ENCODE assay signal across 9 cellular contexts in the genomic region with DNA sequence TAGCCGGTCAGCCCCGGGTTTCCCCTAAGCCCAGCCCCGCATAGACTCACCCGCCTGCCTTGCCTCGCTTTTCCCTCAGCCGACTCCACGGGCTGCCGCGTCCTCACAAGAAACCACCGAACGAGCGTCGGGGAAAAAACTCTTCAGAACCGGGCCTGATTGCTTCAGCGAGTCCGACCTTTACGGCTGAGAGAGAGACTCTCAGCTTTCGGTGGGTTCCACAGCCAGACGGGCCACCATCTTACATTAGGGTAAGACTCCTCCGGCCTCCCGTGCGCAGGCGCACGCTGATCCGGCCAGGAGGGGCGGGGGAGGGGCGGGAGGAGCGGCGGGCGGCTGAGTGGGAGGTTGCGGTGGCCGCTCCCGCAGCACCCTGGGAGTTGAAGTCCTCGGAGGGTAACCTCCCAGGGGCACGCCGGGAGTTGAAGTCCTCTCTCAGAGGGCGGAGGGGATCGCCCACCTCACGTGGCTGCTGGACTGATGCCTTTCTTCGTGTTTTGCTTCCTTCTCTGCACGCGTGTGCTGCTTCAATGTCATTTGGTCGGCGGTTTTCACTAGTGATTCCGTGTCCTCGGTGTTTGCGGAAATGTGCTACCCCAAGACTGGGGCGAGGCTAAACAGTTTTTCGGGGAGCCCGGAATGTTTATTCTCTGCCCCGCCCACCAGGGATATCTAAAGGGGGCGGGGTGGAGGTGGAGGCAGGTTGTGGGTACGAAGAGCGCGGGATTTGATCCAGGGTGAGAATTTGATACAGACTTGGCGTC.
A peak's percentile ranks its signal among the peaks of the same experiment; 100 is the strongest.
DNase-seq lines count a peak whose midpoint lies in the region; ATAC-seq and TF ChIP-seq lines count a peak whose summit lies in the region.
"Had no signal": no experiment of that assay in that cellular context is flagged by ENCODE, and none has a peak within 500 bp of the region (broad histone marks: within the 10 kb centered on the region; RNA-seq: fewer than 3 reads in every experiment).

A gene with protein sequence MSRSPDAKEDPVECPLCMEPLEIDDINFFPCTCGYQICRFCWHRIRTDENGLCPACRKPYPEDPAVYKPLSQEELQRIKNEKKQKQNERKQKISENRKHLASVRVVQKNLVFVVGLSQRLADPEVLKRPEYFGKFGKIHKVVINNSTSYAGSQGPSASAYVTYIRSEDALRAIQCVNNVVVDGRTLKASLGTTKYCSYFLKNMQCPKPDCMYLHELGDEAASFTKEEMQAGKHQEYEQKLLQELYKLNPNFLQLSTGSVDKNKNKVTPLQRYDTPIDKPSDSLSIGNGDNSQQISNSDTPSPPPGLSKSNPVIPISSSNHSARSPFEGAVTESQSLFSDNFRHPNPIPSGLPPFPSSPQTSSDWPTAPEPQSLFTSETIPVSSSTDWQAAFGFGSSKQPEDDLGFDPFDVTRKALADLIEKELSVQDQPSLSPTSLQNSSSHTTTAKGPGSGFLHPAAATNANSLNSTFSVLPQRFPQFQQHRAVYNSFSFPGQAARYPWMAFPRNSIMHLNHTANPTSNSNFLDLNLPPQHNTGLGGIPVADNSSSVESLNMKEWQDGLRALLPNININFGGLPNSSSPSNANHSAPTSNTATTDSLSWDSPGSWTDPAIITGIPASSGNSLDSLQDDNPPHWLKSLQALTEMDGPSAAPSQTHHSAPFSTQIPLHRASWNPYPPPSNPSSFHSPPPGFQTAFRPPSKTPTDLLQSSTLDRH (minus strand): TSS at position 264 of the 764 bp plus-strand sequence. CDS start 71,771 bp downstream, outside the sequence.

- peak; percentile 88 for ATAC-seq in HG03378 (IDR thresholded peaks at IDR 0.05; ENCODE audit: unreplicated experiment)
- ATAC-seq in central memory CD8-positive, alpha-beta T cell (replicated peaks; ENCODE audit: extremely low read depth, poor library complexity, severe bottlenecking), result peak; percentile 94

- no peaks in the 10 kb centered on the region for H3K36me3 Mint-ChIP-seq in central memory CD8-positive, alpha-beta T cell (ENCODE audit: insufficient read depth)

- TF ChIP-seq POLR2A in GM19193 (IDR thresholded peaks at IDR 0.05; ENCODE audit: extremely low read depth, insufficient read depth, insufficient read length), result peak; percentile 88

- peak; percentile 97 for DNase-seq in Ammon's horn (ENCODE audit: low spot score)
- DNase-seq in NCI-H446 (lab: John Stamatoyannopoulos, UW), result peak; percentile 86 to 95
- peak; percentile 95 for DNase-seq in activated CD4-positive, CD25-positive, alpha-beta regulatory T cell treated with anti-CD3 and anti-CD28 coated beads, Interleukin-2, amount 50 U/mL, for 16 hours (ENCODE audit: low read depth, low spot score)
- DNase-seq in central memory CD8-positive, alpha-beta T cell (ENCODE audit: low spot score in 2 of 2), result peak; percentile 81 to 90
- DNase-seq in islet precursor cell, result peak; percentile 99
- DNase-seq in stimulated activated CD4-positive, alpha-beta T cell treated with anti-CD3 and anti-CD28 coated beads, Interleukin-12 subunit alpha, Interleukin-12 subunit beta, amount 100 ng/mL, for 4 hours, result peak; percentile 96

- H3K9me3 Mint-ChIP-seq in central memory CD8-positive, alpha-beta T cell, result no peaks in the 10 kb centered on the region
- H3K9me3 Mint-ChIP-seq: activated naive CD4-positive, alpha-beta T cell treated with anti-CD3 and anti-CD28 coated beads, Interleukin-2, amount 50 U/mL, for 24 hours had no signal

- H3K27me3 Mint-ChIP-seq in central memory CD8-positive, alpha-beta T cell, result no peaks in the 10 kb centered on the region
- H3K27me3 Mint-ChIP-seq: activated naive CD4-positive, alpha-beta T cell treated with anti-CD3 and anti-CD28 coated beads, Interleukin-2, amount 50 U/mL, for 24 hours had no signal

- no peak within 1 kb of the TSS for H3K4me3 Mint-ChIP-seq in central memory CD8-positive, alpha-beta T cell
- H3K4me3 Mint-ChIP-seq: activated naive CD4-positive, alpha-beta T cell treated with anti-CD3 and anti-CD28 coated beads, Interleukin-2, amount 50 U/mL, for 24 hours had no signal

- no peaks in the 10 kb centered on the region for H3K4me1 Mint-ChIP-seq in central memory CD8-positive, alpha-beta T cell

- no peak within 1 kb of the TSS for H3K27ac Mint-ChIP-seq in central memory CD8-positive, alpha-beta T cell (ENCODE audit: low read depth)
- H3K27ac Mint-ChIP-seq: activated naive CD4-positive, alpha-beta T cell treated with anti-CD3 and anti-CD28 coated beads, Interleukin-2, amount 50 U/mL, for 24 hours had no signal

Comparison
In these comparisons a context has a peak if more than half of its experiments do, and no peak if none do; other contexts are left out.
1. Peak in every context shown above with its lines: DNase-seq and ATAC-seq.